19 cellular contexts compared by ENCODE assay signal in genomic region chr12:96982671-96983070, GRCh38.
"Had no signal": no experiment of that assay in that cellular context is flagged by ENCODE, and none has a peak within 500 bp of the region (broad histone marks: within the 10 kb centered on the region; RNA-seq: fewer than 3 reads in every experiment).

No MANE protein-coding gene starts in this region.

- H3K4me3 Mint-ChIP-seq: dendritic cell treated with granulocyte-macrophage colony-stimulating factor and Interleukin-4, amounts not matched to agents 40 ng/mL and 50 ng/mL, for 4 days; effector memory CD8-positive, alpha-beta T cell; immature natural killer cell; naive B cell; nephron; stimulated activated naive CD8-positive, alpha-beta T cell treated with anti-CD3 and anti-CD28 coated beads, Interleukin-15, Interleukin-2, amounts not matched to agents 100 ng/mL and 50 ng/mL, for 24 hours had no signal

- DNase-seq: effector memory CD8-positive, alpha-beta T cell; foreskin keratinocyte; immature natural killer cell; left cardiac atrium; left ventricle myocardium inferior; lower lobe of right lung; mesenchymal stem cell; naive B cell; psoas muscle; retina; testis; upper lobe of right lung had no signal

- H3K36me3 Mint-ChIP-seq: immature natural killer cell, naive B cell had no signal

- H3K36me3 ChIP-seq: left ventricle myocardium inferior, lower lobe of right lung, neutrophil, tibial nerve, upper lobe of right lung, vagina had no signal

- H3K4me3 ChIP-seq: left ventricle myocardium inferior, lower lobe of right lung, psoas muscle, testis, tibial nerve, upper lobe of right lung, vagina had no signal

- H3K27ac ChIP-seq: foreskin keratinocyte, left ventricle myocardium inferior, lower lobe of right lung, neutrophil, psoas muscle, testis, upper lobe of right lung, vagina had no signal

- H3K9me3 Mint-ChIP-seq: dendritic cell treated with granulocyte-macrophage colony-stimulating factor and Interleukin-4, amounts not matched to agents 40 ng/mL and 50 ng/mL, for 4 days; effector memory CD8-positive, alpha-beta T cell; immature natural killer cell; naive B cell; nephron; stimulated activated naive CD8-positive, alpha-beta T cell treated with anti-CD3 and anti-CD28 coated beads, Interleukin-15, Interleukin-2, amounts not matched to agents 100 ng/mL and 50 ng/mL, for 24 hours had no signal

- H3K9me3 ChIP-seq: left ventricle myocardium inferior, lower lobe of right lung, neutrophil, psoas muscle, testis, tibial nerve, upper lobe of right lung, vagina had no signal

- H3K27ac Mint-ChIP-seq: dendritic cell treated with granulocyte-macrophage colony-stimulating factor and Interleukin-4, amounts not matched to agents 40 ng/mL and 50 ng/mL, for 4 days; effector memory CD8-positive, alpha-beta T cell; immature natural killer cell; naive B cell; nephron; stimulated activated naive CD8-positive, alpha-beta T cell treated with anti-CD3 and anti-CD28 coated beads, Interleukin-15, Interleukin-2, amounts not matched to agents 100 ng/mL and 50 ng/mL, for 24 hours had no signal

- H3K27me3 ChIP-seq: testis, tibial nerve, vagina had no signal

- H3K4me1 ChIP-seq: foreskin keratinocyte, psoas muscle, testis had no signal

- ATAC-seq: effector memory CD8-positive, alpha-beta T cell; foreskin keratinocyte; left cardiac atrium; lower lobe of right lung; psoas muscle; sciatic nerve; upper lobe of right lung had no signal
